8 cellular contexts compared by ENCODE assay signal in the genomic region with DNA sequence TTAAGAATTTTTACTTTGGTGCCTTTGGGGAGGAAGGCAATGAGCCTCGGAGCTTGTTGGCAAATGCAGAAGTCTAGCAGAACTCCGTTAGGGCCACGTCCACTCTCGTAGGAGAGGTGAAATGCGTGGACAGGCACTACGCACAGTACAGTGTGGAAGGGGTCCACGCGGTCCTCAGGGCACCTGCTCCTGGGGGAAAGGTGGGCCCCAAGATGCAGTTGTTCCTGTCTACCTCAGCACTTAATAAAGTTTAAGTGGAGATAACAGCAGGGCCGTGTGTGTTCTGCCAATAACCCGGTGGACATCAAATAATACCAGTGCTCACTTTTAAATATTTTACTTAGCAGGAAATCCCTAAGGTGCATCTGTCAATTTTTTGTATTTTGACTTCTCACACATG. TPM values are rescaled to one million over a fixed set of nuclear protein-coding genes. Genes with fewer than 3 reads are reported as not detected.
A peak's percentile ranks its signal among the peaks of the same experiment; 100 is the strongest.
DNase-seq lines count a peak whose midpoint lies in the region; ATAC-seq and TF ChIP-seq lines count a peak whose summit lies in the region.

No MANE protein-coding gene starts in this region.

- no peak overlapping the region for H3K27ac ChIP-seq in Karpas-422 (ENCODE audit: low read length)

- no peak for TF ChIP-seq CTCF in BE2C (IDR thresholded peaks at IDR 0.05; ENCODE audit: low read depth, low read length)
- TF ChIP-seq CTCF in chondrocyte (IDR thresholded peaks at IDR 0.05), result no peak

- H3K36me3 ChIP-seq in BE2C, result no peaks in the 10 kb centered on the region
- H3K36me3 ChIP-seq in Karpas-422 (ENCODE audit: insufficient read depth, low read length), result no peaks in the 10 kb centered on the region

- peak overlapping the region; percentile 71 for H3K9ac ChIP-seq in Karpas-422 (ENCODE audit: low read length)

- H3K36me3 Mint-ChIP-seq in chondrocyte (ENCODE audit: low read depth), result peaks cover 2% of the 10 kb centered on the region
- H3K36me3 Mint-ChIP-seq in naive thymus-derived CD8-positive, alpha-beta T cell, result peaks cover 0 to 15% (median 0%) of the 10 kb centered on the region in 3 donors

- POLR2A ChIA-PET in naive thymus-derived CD8-positive, alpha-beta T cell (lab: Charles Lee), result no interaction called here

- peak overlapping the region; percentile 65 for H3K27ac Mint-ChIP-seq in chondrocyte (ENCODE audit: unreplicated experiment)
- H3K27ac Mint-ChIP-seq in naive thymus-derived CD8-positive, alpha-beta T cell, result peak overlapping the region in 9 of 10 donors; percentile 22 to 89 (median 74)

- H3K4me3 Mint-ChIP-seq in chondrocyte (ENCODE audit: unreplicated experiment), result peak overlapping the region; percentile 75
- H3K4me3 Mint-ChIP-seq in naive thymus-derived CD8-positive, alpha-beta T cell, result peak overlapping the region; percentile 74 to 90 (median 86)

- H3K4me2 ChIP-seq in Karpas-422 (ENCODE audit: low read depth, low read length, poor library complexity, severe bottlenecking), result peak overlapping the region; percentile 70

- H3K9me2 ChIP-seq in Karpas-422 (replicated peaks; ENCODE audit: insufficient read depth, low read length), result no peaks in the 10 kb centered on the region

- H2AFZ ChIP-seq in Karpas-422 (ENCODE audit: low read length), result no peak overlapping the region

- H3K4me3 ChIP-seq in BE2C (ENCODE audit: low read depth, low read length), result peak overlapping the region; percentile 71
- peak overlapping the region; percentile 81 for H3K4me3 ChIP-seq in Karpas-422 (ENCODE audit: low read length)

- ATAC-seq in naive thymus-derived CD8-positive, alpha-beta T cell, result no peak

- H4K20me1 ChIP-seq in Karpas-422 (ENCODE audit: insufficient read depth, low read depth, low read length), result peaks cover 16% of the 10 kb centered on the region; the same call in 1 of the 2 replicates

- H3K27me3 ChIP-seq in BE2C (peaks cover 4% of the 10 kb centered on the region), Karpas-422 (ENCODE audit: low read length) (no peaks in the 10 kb centered on the region)

- H3K4me1 ChIP-seq in BE2C (peaks cover 7% of the 10 kb centered on the region), Karpas-422 (ENCODE audit: low read length) (peaks cover 30% of the 10 kb centered on the region)

- H3K27me3 Mint-ChIP-seq in chondrocyte (ENCODE audit: low read depth), result no peaks in the 10 kb centered on the region
- peaks cover 0 to 3% (median 0%) of the 10 kb centered on the region in 5 donors for H3K27me3 Mint-ChIP-seq in naive thymus-derived CD8-positive, alpha-beta T cell

- H3K9me3 ChIP-seq in BE2C, result no peaks in the 10 kb centered on the region
- no peaks in the 10 kb centered on the region for H3K9me3 ChIP-seq in Karpas-422 (ENCODE audit: low read length)

- H3K79me2 ChIP-seq in Karpas-422 (ENCODE audit: low read length), result peaks cover 10% of the 10 kb centered on the region

- peaks cover 38% of the 10 kb centered on the region for H3K4me1 Mint-ChIP-seq in chondrocyte (ENCODE audit: low read depth)
- H3K4me1 Mint-ChIP-seq in naive thymus-derived CD8-positive, alpha-beta T cell, result peaks cover 21 to 41% (median 34%) of the 10 kb centered on the region in 4 donors

- no peaks in the 10 kb centered on the region for H3K9me3 Mint-ChIP-seq in chondrocyte (ENCODE audit: low read depth)
- no peaks in the 10 kb centered on the region for H3K9me3 Mint-ChIP-seq in naive thymus-derived CD8-positive, alpha-beta T cell

- DNase-seq in BE2C (no peak), Karpas-422 (no peak), chondrocyte (ENCODE audit: low spot score) (no peak), NCI-H187 (lab: John Stamatoyannopoulos, UW) (no peak), NCI-H1930 (lab: John Stamatoyannopoulos, UW) (no peak), HUDEP-2 (lab: John Stamatoyannopoulos, UW; ENCODE audit: unreplicated experiment in 76 of 76) (no peak)
- no peak for DNase-seq in naive thymus-derived CD8-positive, alpha-beta T cell
- DNase-seq in stimulated activated CD4-positive, alpha-beta T cell treated with anti-CD3 and anti-CD28 coated beads, Interleukin-2, amount 100 ng/mL, for 48 hours, result no peak

RNA-seq across cellular contexts. Expression of gene RAB11FIP3, which starts 1.8 kb away (rescaled TPM):
- polyA plus RNA-seq in BE2C (2012; ENCODE audit: insufficient read depth, insufficient read length, low read depth), result 25.3 TPM
- total RNA-seq in Karpas-422 (2014; rRNA removed; shearing (Covaris generic); ENCODE audit: low replicate concordance), result 6.0 and 17.2 TPM in 2 replicates
- 41.9 to 52.4 TPM (median 45.1 TPM) in 3 replicates for total RNA-seq in chondrocyte
- 10 to 100 TPM; 43.8 to 49.7 TPM for total RNA-seq in naive thymus-derived CD8-positive, alpha-beta T cell
- polyA plus RNA-seq in naive thymus-derived CD8-positive, alpha-beta T cell, result 1 to 10 TPM; 1.3 to 5.0 (median 2.2) TPM

RNA-seq across cellular contexts. Expression of gene DECR2, which starts 25.6 kb away (rescaled TPM):
- polyA plus RNA-seq in BE2C (2012; ENCODE audit: insufficient read depth, insufficient read length, low read depth), result 11.6 TPM
- total RNA-seq in Karpas-422 (2014; rRNA removed; shearing (Covaris generic); ENCODE audit: low replicate concordance), result 5.3 and 10.4 TPM in 2 replicates
- 21.8 to 25.1 TPM (median 22.2 TPM) in 3 replicates for total RNA-seq in chondrocyte
- 10 to 100 TPM in 1 of 2 experiments, 1 to 10 TPM in 1; 8.5 to 10.8 TPM for total RNA-seq in naive thymus-derived CD8-positive, alpha-beta T cell
- polyA plus RNA-seq in naive thymus-derived CD8-positive, alpha-beta T cell, result 10 to 100 TPM in 1 of 3 donors, 1 to 10 TPM in 2; 7.4 to 12.2 (median 8.5) TPM

RNA-seq across cellular contexts. Expression of gene NME4, which starts 30.3 kb away (rescaled TPM):
- polyA plus RNA-seq in BE2C (2012; ENCODE audit: insufficient read depth, insufficient read length, low read depth), result 507 TPM
- total RNA-seq in Karpas-422 (2014; rRNA removed; shearing (Covaris generic); ENCODE audit: low replicate concordance), result 102 and 190 TPM in 2 replicates
- total RNA-seq in chondrocyte, result 176 to 246 TPM (median 231 TPM) in 3 replicates
- 10 to 100 TPM; 29.7 to 33.2 TPM for total RNA-seq in naive thymus-derived CD8-positive, alpha-beta T cell
- polyA plus RNA-seq in naive thymus-derived CD8-positive, alpha-beta T cell, result 10 to 100 TPM; 38.9 to 61.9 (median 60.7) TPM

RNA-seq across cellular contexts. Expression of gene PGAP6, which starts 45.5 kb away (rescaled TPM):
- 137 TPM for polyA plus RNA-seq in BE2C (2012; ENCODE audit: insufficient read depth, insufficient read length, low read depth)
- total RNA-seq in Karpas-422 (2014; rRNA removed; shearing (Covaris generic); ENCODE audit: low replicate concordance), result 50.0 and 58.1 TPM in 2 replicates
- total RNA-seq in chondrocyte, result 49.5 to 61.2 TPM (median 59.7 TPM) in 3 replicates
- total RNA-seq in naive thymus-derived CD8-positive, alpha-beta T cell, result 10 to 100 TPM; 80.1 to 80.4 TPM
- 10 to 100 TPM; 19.5 to 38.1 (median 22.0) TPM for polyA plus RNA-seq in naive thymus-derived CD8-positive, alpha-beta T cell

RNA-seq across cellular contexts. Expression of gene MRPL28, which starts 57.0 kb away (rescaled TPM):
- polyA plus RNA-seq in BE2C (2012; ENCODE audit: insufficient read depth, insufficient read length, low read depth), result 231 TPM
- total RNA-seq in Karpas-422 (2014; rRNA removed; shearing (Covaris generic); ENCODE audit: low replicate concordance), result 38.1 and 103 TPM in 2 replicates
- total RNA-seq in chondrocyte, result 53.4 to 57.7 TPM (median 54.7 TPM) in 3 replicates
- total RNA-seq in naive thymus-derived CD8-positive, alpha-beta T cell, result 10 to 100 TPM; 32.4 to 33.3 TPM
- 10 to 100 TPM; 57.4 to 66.6 (median 64.7) TPM for polyA plus RNA-seq in naive thymus-derived CD8-positive, alpha-beta T cell
